ENCODE assay signal across 21 cellular contexts in the genomic region with DNA sequence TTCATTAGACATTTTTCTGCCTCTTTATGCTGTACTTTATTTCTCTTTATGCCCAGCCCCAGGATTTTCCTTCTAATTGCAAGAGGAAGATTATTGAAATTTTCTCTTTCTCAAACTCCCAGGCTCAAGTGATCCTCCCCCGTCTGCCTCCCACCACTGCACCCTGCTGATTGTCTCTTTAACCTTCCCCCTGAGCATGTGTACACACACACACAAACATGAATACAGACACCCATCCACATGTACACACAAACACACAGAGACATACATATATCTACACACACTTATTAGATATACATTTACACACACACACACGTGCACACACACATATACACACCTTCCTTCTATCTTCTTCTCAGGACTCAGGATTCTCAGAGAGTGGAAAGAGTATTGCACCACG.
"Had no signal": no experiment of that assay in that cellular context is flagged by ENCODE, and none has a peak within 500 bp of the region (broad histone marks: within the 10 kb centered on the region; RNA-seq: fewer than 3 reads in every experiment).

No MANE protein-coding gene starts in this region.

- H3K4me3 ChIP-seq: esophagus muscularis mucosa, gastrocnemius medialis, heart right ventricle, neural progenitor cell, pancreas, psoas muscle, stomach, thoracic aorta had no signal

- H3K27ac Mint-ChIP-seq: dendritic cell treated with granulocyte-macrophage colony-stimulating factor and Interleukin-4, amounts not matched to agents 40 ng/mL and 50 ng/mL, for 4 days; effector memory CD8-positive, alpha-beta T cell; naive thymus-derived CD4-positive, alpha-beta T cell; neural progenitor cell had no signal

- H3K9me3 ChIP-seq: esophagus muscularis mucosa, gastrocnemius medialis, heart right ventricle, pancreas, psoas muscle, stomach, thoracic aorta had no signal

- H3K4me3 Mint-ChIP-seq: dendritic cell treated with granulocyte-macrophage colony-stimulating factor and Interleukin-4, amounts not matched to agents 40 ng/mL and 50 ng/mL, for 4 days; effector memory CD8-positive, alpha-beta T cell; naive thymus-derived CD4-positive, alpha-beta T cell; neural progenitor cell had no signal

- H3K36me3 ChIP-seq: esophagus muscularis mucosa, gastrocnemius medialis, heart right ventricle, neural progenitor cell, pancreas, stomach, thoracic aorta had no signal

- H3K4me2 ChIP-seq: neural progenitor cell had no signal

- ATAC-seq: effector memory CD8-positive, alpha-beta T cell; gastrocnemius medialis; heart right ventricle; naive thymus-derived CD4-positive, alpha-beta T cell; pancreas; psoas muscle; sciatic nerve had no signal

- H3K27me3 ChIP-seq: esophagus muscularis mucosa, pancreas had no signal

- H3K27ac ChIP-seq: epithelial cell of prostate, esophagus muscularis mucosa, gastrocnemius medialis, heart right ventricle, neural progenitor cell, pancreas, psoas muscle, stomach, thoracic aorta had no signal

- H3K36me3 Mint-ChIP-seq: naive thymus-derived CD4-positive, alpha-beta T cell; neural progenitor cell had no signal

- H3K4me1 ChIP-seq: neural progenitor cell, pancreas had no signal

- FAIRE-seq: colon, islet of Langerhans, pancreas had no signal

- H3K9ac ChIP-seq: neural progenitor cell had no signal

- H3K9me3 Mint-ChIP-seq: dendritic cell treated with granulocyte-macrophage colony-stimulating factor and Interleukin-4, amounts not matched to agents 40 ng/mL and 50 ng/mL, for 4 days; effector memory CD8-positive, alpha-beta T cell; naive thymus-derived CD4-positive, alpha-beta T cell had no signal

- H2AFZ ChIP-seq: neural progenitor cell had no signal

- DNase-seq: effector memory CD8-positive, alpha-beta T cell; gastrocnemius medialis; heart right ventricle; hypothalamus; kidney glomerular epithelial cell; naive thymus-derived CD4-positive, alpha-beta T cell; occipital lobe; pancreas; psoas muscle; retina; stimulated activated naive CD4-positive, alpha-beta T cell; stomach; substantia nigra had no signal
